8 cellular contexts compared by ENCODE assay signal in genomic region chr20:62923669-62924566, GRCh38. TPM values are rescaled to one million over a fixed set of nuclear protein-coding genes. Genes with fewer than 3 reads are reported as not detected.
DNase-seq lines count a peak whose midpoint lies in the region; ATAC-seq and TF ChIP-seq lines count a peak whose summit lies in the region.

No MANE protein-coding gene starts in this region.

- intact Hi-C loops in Caco-2 (cut with micrococcal nuclease; ENCODE audit: unreplicated experiment) (no loop called here), PC-3 (cut with micrococcal nuclease) (loop anchor here (2.0 to 10.0 kb wide), 2 partner anchors 23 to 99 kb away; no protein-coding TSS in a partner anchor)

- H3K4me3 Mint-ChIP-seq in Caco-2 (ENCODE audit: unreplicated experiment) (peak overlapping the region; percentile 93), osteocyte (ENCODE audit: unreplicated experiment) (peak overlapping the region; percentile 93)

- H3K36me3 Mint-ChIP-seq in Caco-2 (ENCODE audit: insufficient read depth, unreplicated experiment) (peaks cover 61% of the 10 kb centered on the region), osteocyte (ENCODE audit: unreplicated experiment) (no peaks in the 10 kb centered on the region)

- POLR2A ChIA-PET in Caco-2 (lab: Charles Lee) = interaction anchor here (0.5 to 2.2 kb wide), 4 partner anchors 11 to 130 kb away, joined by 4 to 16 read pairs (median 5); partner anchors contain the start of gene GID8
- POLR2A ChIA-PET in PC-3 (lab: Charles Lee; ENCODE audit: unreplicated experiment) = no interaction called here

- H3K27me3 ChIP-seq in Caco-2 (replicated peaks; ENCODE audit: control insufficient read depth, insufficient read depth, low read length) (no peaks in the 10 kb centered on the region), PC-3 (ENCODE audit: low read length) (no peaks in the 10 kb centered on the region)

- H3K36me3 ChIP-seq in Caco-2 (ENCODE audit: control insufficient read depth, insufficient read depth, low read length) = peaks cover 1% of the 10 kb centered on the region; the same call in 1 of the 2 replicates
- H3K36me3 ChIP-seq in PC-3 (ENCODE audit: low read depth, low read length) = 0 out of 2 replicates have a peak, but pooled peaks cover 3% of the 10 kb centered on the region

- H3K4me2 ChIP-seq in PC-3 (ENCODE audit: low read length) = peak overlapping the region; percentile 84

- H3K4me1 Mint-ChIP-seq in Caco-2 (ENCODE audit: low read depth, unreplicated experiment) = peaks cover 52% of the 10 kb centered on the region
- H3K4me1 Mint-ChIP-seq in osteocyte (ENCODE audit: unreplicated experiment) = peaks cover 68% of the 10 kb centered on the region

- peak overlapping the region; percentile 98 for H3K9ac ChIP-seq in PC-3 (ENCODE audit: low read length)

- H3K9me3 Mint-ChIP-seq in Caco-2 (ENCODE audit: unreplicated experiment) (no peaks in the 10 kb centered on the region), osteocyte (ENCODE audit: unreplicated experiment) (no peaks in the 10 kb centered on the region)

- H3K27ac ChIP-seq in PC-3 (ENCODE audit: low read length) (peak overlapping the region; percentile 34; the same call in 1 of the 2 replicates), epithelial cell of prostate (peak overlapping the region; percentile 91)

- TF ChIP-seq CTCF in Caco-2 (IDR thresholded peaks at IDR 0.05; ENCODE audit: insufficient read depth in 1 of 2, low read depth in 1 of 2, low read length in 1 of 2, severe bottlenecking in 1 of 2, unreplicated experiment in 1 of 2) = no peak
- no peak for TF ChIP-seq CTCF in PC-3 (conservative IDR thresholded peaks at IDR 0.05; ENCODE audit: low read depth, low read length)
- no peak for TF ChIP-seq CTCF in osteocyte (IDR thresholded peaks at IDR 0.05)

- CTCF ChIA-PET in Caco-2 (lab: Charles Lee) = interaction anchor here (1.8 kb wide), 1 partner anchor 16 kb away, joined by 6 read pairs; no protein-coding TSS in a partner anchor
- CTCF ChIA-PET in PC-3 (lab: Charles Lee) = interaction anchor here (0.7 kb wide), 1 partner anchor 101 kb away, joined by 3 read pairs; no protein-coding TSS in a partner anchor

- H3K27me3 Mint-ChIP-seq in Caco-2 (ENCODE audit: insufficient read depth, unreplicated experiment) (no peaks in the 10 kb centered on the region), osteocyte (ENCODE audit: unreplicated experiment) (no peaks in the 10 kb centered on the region)

- H4K20me1 ChIP-seq in PC-3 (ENCODE audit: low read length) = peaks cover 64% of the 10 kb centered on the region

- H3K4me1 ChIP-seq in Caco-2 (peaks cover 41% of the 10 kb centered on the region), PC-3 (ENCODE audit: insufficient read depth, low read length) (peaks cover 27% of the 10 kb centered on the region)

- DNase-seq in Caco-2 (peak in 1 of 2 experiments; percentile 19), PC-3 (no peak), epithelial cell of prostate (ENCODE audit: low read depth, low spot score) (no peak), osteocyte (ENCODE audit: extremely low spot score, unreplicated experiment) (no peak), DMS53 treated with DMSO at 0.1 percent for 48 hours (lab: John Stamatoyannopoulos, UW; ENCODE audit: unreplicated experiment) (no peak), hippocampal formation (lab: John Stamatoyannopoulos, UW) (no peak)
- DNase-seq in stimulated activated CD4-positive, alpha-beta T cell treated with anti-CD3 and anti-CD28 coated beads, Interleukin-15, amount 100 ng/mL, for 24 hours = no peak
- DNase-seq in stimulated activated CD8-positive, alpha-beta memory T cell treated with anti-CD3 and anti-CD28 coated beads, Interleukin-4, amount 100 ng/mL, for 48 hours = no peak

- H3K79me2 ChIP-seq in PC-3 (ENCODE audit: low read length) = peaks cover 99% of the 10 kb centered on the region

- no peaks in the 10 kb centered on the region for H3K9me3 ChIP-seq in Caco-2
- no peaks in the 10 kb centered on the region for H3K9me3 ChIP-seq in PC-3 (ENCODE audit: low read length)

- BruUV-seq in Caco-2 (replicated peaks; lab: Mats Ljungman, UMichigan) = TSS peak; percentile 28
- TSS peak; percentile 43 for BruUV-seq in PC-3 (replicated peaks; lab: Mats Ljungman, UMichigan)

- ATAC-seq in PC-3 = no peak

- H3K9me2 ChIP-seq in PC-3 (replicated peaks; ENCODE audit: low read length) = no peaks in the 10 kb centered on the region

- no peaks in the 10 kb centered on the region for H3F3A ChIP-seq in PC-3 (ENCODE audit: low read length, unreplicated experiment)

- no peak overlapping the region for H2AFZ ChIP-seq in PC-3 (ENCODE audit: low read length)

- H3K4me3 ChIP-seq in Caco-2 (ENCODE audit: low read depth, low read length) (peak overlapping the region; percentile 99), PC-3 (ENCODE audit: low read length) (peak overlapping the region; percentile 80)

- H3K27ac Mint-ChIP-seq in Caco-2 (ENCODE audit: unreplicated experiment) = peak overlapping the region; percentile 95
- peak overlapping the region; percentile 94 for H3K27ac Mint-ChIP-seq in osteocyte (ENCODE audit: unreplicated experiment)

RNA-seq across cellular contexts. Expression of gene DIDO1, which starts 2.4 kb away (rescaled TPM):
- total RNA-seq in Caco-2 (2022) = 120 and 122 TPM in 2 replicates
- 33.2 and 40.4 TPM in 2 replicates for total RNA-seq in PC-3 (2014; rRNA removed)
- 53.6 and 54.7 TPM in 2 replicates for total RNA-seq in osteocyte

RNA-seq across cellular contexts. Expression of gene GID8, which starts 14.0 kb away (rescaled TPM):
- total RNA-seq in Caco-2 (2022) (129 and 133 TPM in 2 replicates), PC-3 (2014; rRNA removed) (37.2 and 47.5 TPM in 2 replicates), osteocyte (33.5 and 35.8 TPM in 2 replicates)

RNA-seq across cellular contexts. Expression of gene SLC17A9, which starts 28.6 kb away (rescaled TPM):
- total RNA-seq in Caco-2 (2022) = 64.7 and 77.4 TPM in 2 replicates
- total RNA-seq in PC-3 (2014; rRNA removed) = not detected in 2 replicates
- not detected in 2 replicates for total RNA-seq in osteocyte

Comparison
In these comparisons a context has a peak if more than half of its experiments do, and no peak if none do; other contexts are left out.
1. RNA of gene SLC17A9, which starts 28.6 kb away (total RNA-seq): 64.7 to 77.4 TPM in Caco-2; not detected in PC-3 and not detected in osteocyte; every median in the first group is over 10 times any median in the second.